8 cellular contexts compared by ENCODE assay signal in genomic region chr19:44051654-44052402, GRCh38. TPM values are rescaled to one million over a fixed set of nuclear protein-coding genes. Genes with fewer than 3 reads are reported as not detected.
DNase-seq lines count a peak whose midpoint lies in the region; ATAC-seq and TF ChIP-seq lines count a peak whose summit lies in the region.

TSS of gene ZNF223 (plus strand) at chr19:44052036. CDS start at chr19:44055177, 3,141 bp downstream.

- TF ChIP-seq CTCF in AG09319 (IDR thresholded peaks at IDR 0.05; ENCODE audit: low read depth, low read length) (no peak), ascending aorta (IDR thresholded peaks at IDR 0.05) (no peak), heart right ventricle (IDR thresholded peaks at IDR 0.05) (no peak), ovary (IDR thresholded peaks at IDR 0.05) (no peak), tibial artery (IDR thresholded peaks at IDR 0.05) (no peak)

- H3K4me3 ChIP-seq in ascending aorta = peak within 1 kb of the TSS; percentile 84 to 86
- H3K4me3 ChIP-seq in heart right ventricle = peak within 1 kb of the TSS; percentile 52 to 81 (median 71)
- peak within 1 kb of the TSS; percentile 82 for H3K4me3 ChIP-seq in ovary
- peak within 1 kb of the TSS; percentile 63 to 91 for H3K4me3 ChIP-seq in tibial artery

- H3K27me3 ChIP-seq in ascending aorta (no peaks in the 10 kb centered on the region), heart right ventricle (peaks cover 0 to 37% (median 18%) of the 10 kb centered on the region in 7 donors), ovary (no peaks in the 10 kb centered on the region), tibial artery (peaks cover 0 to 4% of the 10 kb centered on the region in 2 donors)

- intact Hi-C loops in ascending aorta (cut with DNase I) = loop anchor here (1.0 to 2.0 kb wide), 9 partner anchors 20 to 160 kb away; partner anchors contain the start of genes ZNF155, ZNF222, ZNF224 and ZNF225
- intact Hi-C loops in heart right ventricle (cut with DNase I) = loop anchor here in 4 of 10 donors (1.0 to 5.0 kb wide), 6 partner anchors 19 to 70 kb away; partner anchors contain the start of genes ZNF155 (in 2 of the 4), ZNF225 (in 2 of the 4), ZNF224 (in 1 of the 4) and ZNF230 (in 1 of the 4)
- intact Hi-C loops in ovary (cut with DNase I) = loop anchor here in 1 of 4 donors (10.0 kb wide), 1 partner anchor 63 kb away; the partner anchor contains the start of gene ZNF225
- intact Hi-C loops in tibial artery (cut with DNase I; ENCODE audit: low total_unique reads) = loop anchor here (2.0 to 10.0 kb wide), 2 partner anchors 47 to 101 kb away; partner anchors contain the start of genes ZNF221 and ZNF230

- peaks cover 0 to 12% of the 10 kb centered on the region in 2 donors for H3K9me3 ChIP-seq in ascending aorta
- H3K9me3 ChIP-seq in heart right ventricle = peaks cover 0 to 28% (median 0%) of the 10 kb centered on the region in 11 donors
- H3K9me3 ChIP-seq in ovary = peaks cover 0 to 2% of the 10 kb centered on the region in 2 donors
- H3K9me3 ChIP-seq in tibial artery = no peaks in the 10 kb centered on the region

- no peak for TF ChIP-seq POLR2A in ovary (IDR thresholded peaks at IDR 0.05)

- H3K36me3 ChIP-seq in ascending aorta = peaks cover 6 to 17% of the 10 kb centered on the region in 2 donors
- peaks cover 0 to 27% (median 14%) of the 10 kb centered on the region in 9 donors for H3K36me3 ChIP-seq in heart right ventricle
- H3K36me3 ChIP-seq in ovary = no peaks in the 10 kb centered on the region
- peaks cover 11 to 23% (median 13%) of the 10 kb centered on the region in 3 donors for H3K36me3 ChIP-seq in tibial artery

- TF ChIP-seq EP300 in ovary (IDR thresholded peaks at IDR 0.05) = peak; percentile 64

- peak; percentile 75 for ATAC-seq in GM19467 (IDR thresholded peaks at IDR 0.05; ENCODE audit: unreplicated experiment)
- ATAC-seq in heart right ventricle = peak; percentile 100

- DNase-seq in AG09319 (ENCODE audit: extremely low read depth, low read depth) (peak; percentile 78), NCI-H1417 treated with DMSO at 0.1 percent for 48 hours (lab: John Stamatoyannopoulos, UW) (peak; percentile 65), T-helper 2 cell (peak in 4 of 5 experiments; percentile 16 to 48 (median 41)), ascending aorta (ENCODE audit: low spot score in 2 of 2) (peak; percentile 86 to 97), heart right ventricle (peak; percentile 92 to 97), ovary (peak; percentile 92 to 94 (median 93)), tibial artery (peak; percentile 96 to 98)

- peak within 1 kb of the TSS; percentile 61 to 71 for H3K27ac ChIP-seq in ascending aorta
- H3K27ac ChIP-seq in heart right ventricle = peak within 1 kb of the TSS in 9 of 10 donors; percentile 49 to 82 (median 64)
- H3K27ac ChIP-seq in ovary = peak within 1 kb of the TSS in 1 of 2 donors; percentile 31
- peak within 1 kb of the TSS; percentile 69 to 77 for H3K27ac ChIP-seq in tibial artery

- 1% methylated on average over 37 of the region's 37 CpGs for WGBS in heart right ventricle, 2 donors
- WGBS in ovary, 3 donors = 1% methylated on average over 37 of the region's 37 CpGs

- H3K4me1 ChIP-seq in ascending aorta (peaks cover 4 to 7% of the 10 kb centered on the region in 2 donors), heart right ventricle (peaks cover 3 to 21% (median 12%) of the 10 kb centered on the region in 9 donors), ovary (ENCODE audit: insufficient read depth) (peaks cover 5% of the 10 kb centered on the region), tibial artery (peaks cover 0 to 19% (median 12%) of the 10 kb centered on the region in 4 donors)

RNA-seq across cellular contexts. Expression of gene ZNF223, which starts in this region (rescaled TPM):
- total RNA-seq in ascending aorta (not detected), heart right ventricle (1 to 10 TPM; 2.3 to 5.4 (median 3.2) TPM), ovary (1 to 10 TPM; 3.5 to 7.3 (median 4.7) TPM)
- polyA plus RNA-seq in heart right ventricle (1 to 10 TPM; 2.8 to 4.8 TPM), ovary (1 to 10 TPM; 4.5 to 6.3 TPM)

Comparison
In these comparisons a context has a peak if more than half of its experiments do, and no peak if none do; other contexts are left out.
1. Peak in DNase-seq, H3K4me3 ChIP-seq and H3K27ac ChIP-seq in ascending aorta; RNA of the gene not detected or under 1 TPM.
2. DNase-seq: peak in every context shown above with its lines; median percentile 97 in tibial artery; 94 in heart right ventricle; 93 in ovary; 92 in ascending aorta; 78 in AG09319; 65 in NCI-H1417 treated with DMSO at 0.1 percent for 48 hours; 41 in T-helper 2 cell.